In the genomic region with DNA sequence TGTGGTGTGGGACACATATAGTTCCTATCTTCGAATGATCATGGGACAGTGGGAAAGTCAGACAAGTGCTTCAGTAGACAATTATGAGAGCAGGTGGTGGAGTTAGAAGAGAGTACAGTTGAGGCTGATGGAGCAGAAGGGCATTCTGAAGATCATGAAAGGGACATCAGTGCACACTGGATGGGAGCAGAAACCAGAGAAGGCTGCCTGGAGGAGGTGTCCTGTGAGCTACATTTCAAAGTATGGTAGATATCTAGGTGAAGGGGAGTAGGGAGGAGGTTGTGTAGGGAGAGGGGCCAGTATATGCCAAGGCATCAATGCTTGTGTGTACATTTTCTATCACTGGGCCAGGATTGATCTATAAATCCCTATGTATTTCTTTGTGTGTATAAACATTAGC, we compare ENCODE assay signal across 14 cellular contexts.
"Had no signal": no experiment of that assay in that cellular context is flagged by ENCODE, and none has a peak within 500 bp of the region (broad histone marks: within the 10 kb centered on the region; RNA-seq: fewer than 3 reads in every experiment).

No MANE protein-coding gene starts in this region.

- H3K4me1 Mint-ChIP-seq: immature natural killer cell had no signal

- H3K36me3 Mint-ChIP-seq: immature natural killer cell; naive thymus-derived CD4-positive, alpha-beta T cell; type B pancreatic cell had no signal

- H3K4me2 ChIP-seq: smooth muscle cell had no signal

- H3K4me1 ChIP-seq: thyroid gland had no signal

- H3K4me3 ChIP-seq: dorsolateral prefrontal cortex, smooth muscle cell, suprapubic skin, thyroid gland had no signal

- H3K4me3 Mint-ChIP-seq: immature natural killer cell; naive thymus-derived CD4-positive, alpha-beta T cell; type B pancreatic cell had no signal

- H3K27ac Mint-ChIP-seq: immature natural killer cell, type B pancreatic cell had no signal

- H3K36me3 ChIP-seq: neutrophil, suprapubic skin, thyroid gland had no signal

- DNase-seq: cortex of kidney; dorsolateral prefrontal cortex; effector CD8-positive, alpha-beta T cell; immature natural killer cell; mesendoderm; naive thymus-derived CD4-positive, alpha-beta T cell; stimulated activated CD4-positive, alpha-beta T cell treated with anti-CD3 and anti-CD28 coated beads, Interleukin-2, amount 100 ng/mL, for 48 hours; stimulated activated naive CD8-positive, alpha-beta T cell treated with anti-CD3 and anti-CD28 coated beads, Interleukin-15, Interleukin-2, amounts not matched to agents 100 U/mL and 50 U/mL, for 24 hours; thyroid gland had no signal

- H3K27me3 Mint-ChIP-seq: type B pancreatic cell had no signal

- H3K27me3 ChIP-seq: dorsolateral prefrontal cortex, neutrophil, suprapubic skin, thyroid gland had no signal

- H3K9me3 ChIP-seq: neutrophil, suprapubic skin, thyroid gland had no signal

- ATAC-seq: esophagus mucosa; naive thymus-derived CD4-positive, alpha-beta T cell; stimulated activated naive CD8-positive, alpha-beta T cell treated with anti-CD3 and anti-CD28 coated beads, Interleukin-15, Interleukin-2, amounts not matched to agents 100 U/mL and 50 U/mL, for 24 hours had no signal

- H3K27ac ChIP-seq: dorsolateral prefrontal cortex, neutrophil, suprapubic skin, thyroid gland had no signal

- H3K9me3 Mint-ChIP-seq: immature natural killer cell, type B pancreatic cell had no signal
